Comparison of ENCODE assay signal across 23 cellular contexts in the genomic region with DNA sequence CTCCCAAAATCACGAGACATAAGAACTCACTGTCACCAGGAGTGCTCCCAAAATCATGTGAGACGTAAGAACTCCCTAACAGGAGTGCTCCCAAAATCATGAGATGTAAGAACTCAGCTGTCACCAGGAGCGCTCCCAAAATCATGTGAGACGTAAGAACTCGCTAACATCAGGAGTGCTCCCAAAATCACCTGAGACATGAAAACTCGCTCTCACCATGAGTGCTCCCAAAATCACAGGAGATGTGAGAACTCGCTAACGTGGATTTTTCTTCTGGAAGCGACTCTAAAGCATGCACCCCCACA.
"Had no signal": no experiment of that assay in that cellular context is flagged by ENCODE, and none has a peak within 500 bp of the region (broad histone marks: within the 10 kb centered on the region; RNA-seq: fewer than 3 reads in every experiment).

No MANE protein-coding gene starts in this region.

- H3K36me3 ChIP-seq: breast epithelium had no signal

- H3K27ac ChIP-seq: adrenal gland, breast epithelium, WERI-Rb-1 had no signal

- ATAC-seq: activated CD4-positive, alpha-beta T cell treated with anti-CD3 and anti-CD28 coated beads for 36 hours; activated T-cell treated with anti-CD3 and anti-CD28 coated beads, Interleukin-2, amount 50 U/mL, for 72 hours; T-cell had no signal

- H3K27me3 ChIP-seq: adrenal gland, breast epithelium had no signal

- H3K4me3 ChIP-seq: adrenal gland, breast epithelium had no signal

- H3K4me1 ChIP-seq: adrenal gland, breast epithelium had no signal

- DNase-seq: activated CD4-positive, alpha-beta memory T cell treated with anti-CD3 and anti-CD28 coated beads, Interleukin-2, amount 10 ng/mL, durations not matched to agents 7 days and 5 days; activated CD4-positive, alpha-beta T cell treated with anti-CD3 and anti-CD28 coated beads for 36 hours; activated CD4-positive, alpha-beta T cell treated with anti-CD3 and anti-CD28 coated beads, Interleukin-2, amount 50 U/mL, for 1 hour; activated gamma-delta T cell treated with Interleukin-2 at 50 U/mL for 16 hours; activated naive CD4-positive, alpha-beta T cell treated with anti-CD3 and anti-CD28 coated beads, Interleukin-2, amount 10 ng/mL, durations not matched to agents 7 days and 5 days; activated naive CD8-positive, alpha-beta T cell treated with anti-CD3 and anti-CD28 coated beads for 36 hours; activated T-cell treated with anti-CD3 and anti-CD28 coated beads, Interleukin-2, amount 50 U/mL, for 72 hours; adrenal gland; anterior cingulate cortex; caudate nucleus; Kasumi-1; NCI-H1048; NCI-H146; NCI-H187 treated with DMSO at 0.1 percent for 48 hours; NCI-H2081 treated with DMSO at 0.1 percent for 48 hours; NCI-H2171 treated with DMSO at 0.1 percent for 48 hours; NCI-H226; NCI-H526 treated with DMSO at 0.1 percent for 48 hours; NCI-H82; SIG-M5; T-cell; WERI-Rb-1 had no signal
